Comparison of ENCODE assay signal across 23 cellular contexts in genomic region chr11:70103256-70103975, GRCh38. TPM values are rescaled to one million over a fixed set of nuclear protein-coding genes. Genes with fewer than 3 reads are reported as not detected.
DNase-seq lines count a peak whose midpoint lies in the region; ATAC-seq and TF ChIP-seq lines count a peak whose summit lies in the region.
"Had no signal": no experiment of that assay in that cellular context is flagged by ENCODE, and none has a peak within 500 bp of the region (broad histone marks: within the 10 kb centered on the region; RNA-seq: fewer than 3 reads in every experiment).

No MANE protein-coding gene starts in this region.

- TF ChIP-seq CTCF in ascending aorta (IDR thresholded peaks at IDR 0.05) (no peak), nephron progenitor cell (IDR thresholded peaks at IDR 0.05) (no peak), thoracic aorta (IDR thresholded peaks at IDR 0.05) (no peak)

- intact Hi-C loops in ascending aorta (cut with DNase I): no loop called here

- H3K9me3 Mint-ChIP-seq in nephron progenitor cell: no peaks in the 10 kb centered on the region
- H3K9me3 Mint-ChIP-seq: CD4-positive, alpha-beta T cell had no signal

- peaks cover 84% of the 10 kb centered on the region for H3K4me1 Mint-ChIP-seq in nephron progenitor cell

- no peaks in the 10 kb centered on the region for H3K9me3 ChIP-seq in BLaER1 treated with 17β-estradiol and CSF1 and Interleukin-3, amounts not matched to agents 10 nM and 100 nM (replicated peaks in 1 of 11)
- no peaks in the 10 kb centered on the region for H3K9me3 ChIP-seq in ascending aorta
- H3K9me3 ChIP-seq in thoracic aorta: no peaks in the 10 kb centered on the region
- H3K9me3 ChIP-seq: A549, BE2C had no signal

- peak overlapping the region; percentile 47 for H3K4me3 Mint-ChIP-seq in nephron progenitor cell
- H3K4me3 Mint-ChIP-seq: CD4-positive, alpha-beta T cell had no signal

- no peaks in the 10 kb centered on the region for H3K27me3 ChIP-seq in BLaER1 treated with 17β-estradiol and CSF1 and Interleukin-3, amounts not matched to agents 10 nM and 100 nM
- no peaks in the 10 kb centered on the region for H3K27me3 ChIP-seq in ascending aorta
- no peaks in the 10 kb centered on the region for H3K27me3 ChIP-seq in thoracic aorta (replicated peaks; ENCODE audit: insufficient read depth)
- H3K27me3 ChIP-seq: BE2C had no signal

- DNase-seq in ascending aorta (ENCODE audit: low spot score in 2 of 2): no peak
- DNase-seq in nephron progenitor cell: no peak
- no peak for DNase-seq in thoracic aorta (ENCODE audit: low spot score)
- DNase-seq in dedifferentiated amniotic fluid mesenchymal stem cell (ENCODE audit: extremely low spot score): no peak
- no peak for DNase-seq in HUDEP-2 (lab: John Stamatoyannopoulos, UW; ENCODE audit: unreplicated experiment in 76 of 76)
- no peak for DNase-seq in substantia nigra (lab: John Stamatoyannopoulos, UW)
- DNase-seq: BE2C; CD4-positive, alpha-beta T cell; COR-L47; DMS79 treated with DMSO at 0.1 percent for 48 hours; KG1; NCI-H1105; NCI-H146; NCI-H2029; NCI-H2227 treated with DMSO at 0.1 percent for 48 hours; NCI-H510A treated with DMSO at 0.1 percent for 48 hours; NCI-H748 treated with DMSO at 0.1 percent for 48 hours; PC-9; RPMI8226; SIG-M5 had no signal

- no peaks in the 10 kb centered on the region for H3K36me3 Mint-ChIP-seq in nephron progenitor cell (ENCODE audit: low read depth)

- peaks cover 0 to 51% (median 40%) of the 10 kb centered on the region in 10 experiments; a peak in 16 of 20 replicates for H3K4me1 ChIP-seq in BLaER1 treated with 17β-estradiol and CSF1 and Interleukin-3, amounts not matched to agents 10 nM and 100 nM
- H3K4me1 ChIP-seq in ascending aorta (peaks cover 20 to 75% of the 10 kb centered on the region in 2 donors), thoracic aorta (ENCODE audit: control insufficient read depth in 1 of 2, low read depth in 2 of 2) (peaks cover 36 to 87% of the 10 kb centered on the region in 2 donors)
- H3K4me1 ChIP-seq: A549 had no signal

- ATAC-seq in thoracic aorta (ENCODE audit: insufficient number of reproducible peaks, low FRiP score, low read depth) (no peak), HG02759 (IDR thresholded peaks at IDR 0.05; ENCODE audit: unreplicated experiment) (no peak)
- ATAC-seq: A549 had no signal

- H3K4me2 ChIP-seq in BLaER1 treated with 17β-estradiol and CSF1 and Interleukin-3, amounts not matched to agents 10 nM and 100 nM: peak overlapping the region in 9 of 11 experiments; percentile 39 to 87 (median 71); a peak in 17 of 22 replicates
- H3K4me2 ChIP-seq: A549, PC-9 had no signal

- H3K27me3 Mint-ChIP-seq in nephron progenitor cell (ENCODE audit: low read depth, poor library complexity): peaks cover 11% of the 10 kb centered on the region

- H3K27ac ChIP-seq in BLaER1 treated with 17β-estradiol and CSF1 and Interleukin-3, amounts not matched to agents 10 nM and 100 nM: 0 out of 22 replicates have a peak overlapping the region, but pooled peaks of 1 of the 11 experiments have one; percentile 2
- peak overlapping the region; percentile 87 to 92 for H3K27ac ChIP-seq in ascending aorta
- H3K27ac ChIP-seq in thoracic aorta: peak overlapping the region; percentile 68 to 83
- H3K27ac ChIP-seq in substantia nigra (ENCODE audit: low read depth, low read length, poor library complexity, severe bottlenecking): no peak overlapping the region
- H3K27ac ChIP-seq: A549, PC-9 had no signal

- H3K36me3 ChIP-seq in BLaER1 treated with 17β-estradiol and CSF1 and Interleukin-3, amounts not matched to agents 10 nM and 100 nM: no peaks in the 10 kb centered on the region
- H3K36me3 ChIP-seq in ascending aorta (peaks cover 0 to 23% of the 10 kb centered on the region in 2 donors), thoracic aorta (no peaks in the 10 kb centered on the region)
- H3K36me3 ChIP-seq: BE2C had no signal

- H3K9ac ChIP-seq in BLaER1 treated with 17β-estradiol and CSF1 and Interleukin-3, amounts not matched to agents 10 nM and 100 nM: peak overlapping the region in 5 of 11 experiments; percentile 15 to 58 (median 51); a peak in 8 of 22 replicates

- peaks cover 0 to 8% (median 0%) of the 10 kb centered on the region in 11 experiments; a peak in 2 of 22 replicates for H4K20me1 ChIP-seq in BLaER1 treated with 17β-estradiol and CSF1 and Interleukin-3, amounts not matched to agents 10 nM and 100 nM

- no peak overlapping the region for H3K27ac Mint-ChIP-seq in nephron progenitor cell
- H3K27ac Mint-ChIP-seq: CD4-positive, alpha-beta T cell had no signal

- no peak overlapping the region for H3K4me3 ChIP-seq in BLaER1 treated with 17β-estradiol and CSF1 and Interleukin-3, amounts not matched to agents 10 nM and 100 nM
- H3K4me3 ChIP-seq in ascending aorta (no peak overlapping the region), thoracic aorta (no peak overlapping the region)
- H3K4me3 ChIP-seq: A549, PC-9 had no signal

RNA-seq across cellular contexts. Expression of gene ANO1, which starts 25.3 kb away (rescaled TPM):
- total RNA-seq in ascending aorta: 244 TPM
- total RNA-seq in thoracic aorta: 100 to 1,000 TPM; 122 to 161 TPM
- total RNA-seq: CD4-positive, alpha-beta T cell had no signal
